22 cellular contexts compared by ENCODE assay signal in genomic region chr1:175217674-175218073, GRCh38. TPM values are rescaled to one million over a fixed set of nuclear protein-coding genes. Genes with fewer than 3 reads are reported as not detected.
DNase-seq lines count a peak whose midpoint lies in the region; ATAC-seq, FAIRE-seq and TF ChIP-seq lines count a peak whose summit lies in the region.
"Had no signal": no experiment of that assay in that cellular context is flagged by ENCODE, and none has a peak within 500 bp of the region (broad histone marks: within the 10 kb centered on the region; RNA-seq: fewer than 3 reads in every experiment).

No MANE protein-coding gene starts in this region.

- H3K9ac ChIP-seq in OCI-LY1 (ENCODE audit: low read length) = no peak overlapping the region
- H3K9ac ChIP-seq: SK-N-SH had no signal

- H3K36me3 Mint-ChIP-seq in memory B cell = no peaks in the 10 kb centered on the region
- H3K36me3 Mint-ChIP-seq: CD4-positive, alpha-beta memory T cell had no signal

- DNase-seq in memory B cell (ENCODE audit: low spot score in 2 of 2) (no peak), osteoblast (ENCODE audit: insufficient read length, low spot score, missing footprints) (no peak), pancreas (no peak), cerebellum (ENCODE audit: low spot score) (no peak)
- DNase-seq in stimulated activated CD8-positive, alpha-beta memory T cell treated with anti-CD3 and anti-CD28 coated beads, Interleukin-4, amount 100 ng/mL, for 48 hours = no peak
- DNase-seq: activated CD4-positive, CD25-positive, alpha-beta regulatory T cell; activated CD8-positive, alpha-beta T cell treated with anti-CD3 and anti-CD28 coated beads for 36 hours; activated gamma-delta T cell; amniotic stem cell; CD4-positive, alpha-beta memory T cell; NCI-H1930; nucleus accumbens; retina; SK-N-SH; stimulated activated CD4-positive, alpha-beta T cell treated with anti-CD3 and anti-CD28 coated beads, Interleukin-4, amount 100 ng/mL, for 1 hour; thyroid gland had no signal

- no peaks in the 10 kb centered on the region for H4K20me1 ChIP-seq in OCI-LY1 (ENCODE audit: insufficient read depth, low read length)
- H4K20me1 ChIP-seq in osteoblast (ENCODE audit: insufficient read depth, low read length) = no peaks in the 10 kb centered on the region

- H3K79me2 ChIP-seq in OCI-LY1 (ENCODE audit: insufficient read depth, low read length) (no peaks in the 10 kb centered on the region), osteoblast (ENCODE audit: insufficient read depth, low read length) (no peaks in the 10 kb centered on the region)

- H3K9me2 ChIP-seq in OCI-LY1 (ENCODE audit: low read depth, low read length) = no peaks in the 10 kb centered on the region
- H3K9me2 ChIP-seq: SK-N-SH had no signal

- TF ChIP-seq CTCF in OCI-LY1 (IDR thresholded peaks at IDR 0.05; ENCODE audit: low read length) (no peak), osteoblast (IDR thresholded peaks at IDR 0.05; ENCODE audit: extremely low read depth, low read depth, low read length) (no peak), pancreas (IDR thresholded peaks at IDR 0.05) (no peak)

- H3K4me3 Mint-ChIP-seq in memory B cell = peak overlapping the region; percentile 54
- H3K4me3 Mint-ChIP-seq: activated CD8-positive, alpha-beta T cell treated with anti-CD3 and anti-CD28 coated beads for 36 hours; CD4-positive, alpha-beta memory T cell; stimulated activated naive CD8-positive, alpha-beta T cell treated with anti-CD3 and anti-CD28 coated beads, Interleukin-15, Interleukin-2, amounts not matched to agents 100 ng/mL and 50 ng/mL, for 24 hours had no signal

- H3K27ac Mint-ChIP-seq in memory B cell = peak overlapping the region; percentile 54
- H3K27ac Mint-ChIP-seq: activated CD8-positive, alpha-beta T cell treated with anti-CD3 and anti-CD28 coated beads for 36 hours; CD4-positive, alpha-beta memory T cell; stimulated activated naive CD8-positive, alpha-beta T cell treated with anti-CD3 and anti-CD28 coated beads, Interleukin-15, Interleukin-2, amounts not matched to agents 100 ng/mL and 50 ng/mL, for 24 hours had no signal

- peak overlapping the region; percentile 39 for H3K27ac ChIP-seq in OCI-LY1 (ENCODE audit: low read depth, low read length, poor library complexity, severe bottlenecking)
- H3K27ac ChIP-seq in osteoblast (ENCODE audit: low read depth, low read length) = no peak overlapping the region
- H3K27ac ChIP-seq in pancreas = no peak overlapping the region
- H3K27ac ChIP-seq: RWPE1, thyroid gland had no signal

- H2AFZ ChIP-seq in OCI-LY1 (ENCODE audit: low read length) (no peak overlapping the region), osteoblast (ENCODE audit: low read length) (no peak overlapping the region)

- H3K9me3 ChIP-seq in OCI-LY1 (ENCODE audit: low read length) (no peaks in the 10 kb centered on the region), osteoblast (ENCODE audit: low read depth, low read length) (no peaks in the 10 kb centered on the region), pancreas (no peaks in the 10 kb centered on the region)
- H3K9me3 ChIP-seq: thyroid gland had no signal

- intact Hi-C loops in pancreas (cut with DNase I) = no loop called here

- H3K4me2 ChIP-seq in OCI-LY1 (ENCODE audit: low read length) = peak overlapping the region; percentile 19; the same call in 1 of the 2 replicates
- H3K4me2 ChIP-seq in osteoblast (ENCODE audit: insufficient read depth, low read length) = no peak overlapping the region
- H3K4me2 ChIP-seq: SK-N-SH had no signal

- WGBS in pancreas, 2 donors = 70 to 71% methylated on average over 4 of the region's 4 CpGs

- H3K27me3 ChIP-seq in OCI-LY1 (ENCODE audit: insufficient read depth, low read length) (no peaks in the 10 kb centered on the region), osteoblast (ENCODE audit: insufficient read depth, low read length) (no peaks in the 10 kb centered on the region), pancreas (no peaks in the 10 kb centered on the region)
- H3K27me3 ChIP-seq: thyroid gland had no signal

- peaks cover 24% of the 10 kb centered on the region for H3K4me1 ChIP-seq in OCI-LY1 (ENCODE audit: insufficient read depth, low read length, severe bottlenecking)
- H3K4me1 ChIP-seq in osteoblast (ENCODE audit: insufficient read depth, low read length) = no peaks in the 10 kb centered on the region
- H3K4me1 ChIP-seq in pancreas = no peaks in the 10 kb centered on the region

- H3K4me1 Mint-ChIP-seq in memory B cell = peaks cover 37% of the 10 kb centered on the region

- ATAC-seq in GM18861 (IDR thresholded peaks at IDR 0.05; ENCODE audit: unreplicated experiment) (peak; percentile 50), HG02798 (IDR thresholded peaks at IDR 0.05; ENCODE audit: poor library complexity, unreplicated experiment) (peak; percentile 46), memory B cell (ENCODE audit: low read depth) (peak; percentile 29), pancreas (no peak)
- ATAC-seq: activated CD8-positive, alpha-beta T cell treated with anti-CD3 and anti-CD28 coated beads for 36 hours had no signal

- no peaks in the 10 kb centered on the region for H3K27me3 Mint-ChIP-seq in memory B cell
- H3K27me3 Mint-ChIP-seq: activated CD8-positive, alpha-beta T cell treated with anti-CD3 and anti-CD28 coated beads for 36 hours; CD4-positive, alpha-beta memory T cell; stimulated activated naive CD8-positive, alpha-beta T cell treated with anti-CD3 and anti-CD28 coated beads, Interleukin-15, Interleukin-2, amounts not matched to agents 100 ng/mL and 50 ng/mL, for 24 hours had no signal

- FAIRE-seq in pancreas (lab: Jason Lieb, UNC) = no peak
- FAIRE-seq: bronchial epithelial cell had no signal

- H3K4me3 ChIP-seq in OCI-LY1 (ENCODE audit: low read depth, low read length, poor library complexity, severe bottlenecking) (no peak overlapping the region), osteoblast (ENCODE audit: insufficient read depth, low read length) (no peak overlapping the region), pancreas (no peak overlapping the region)
- H3K4me3 ChIP-seq: thyroid gland had no signal

- H3K36me3 ChIP-seq in OCI-LY1 (ENCODE audit: insufficient read depth, low read length) (no peaks in the 10 kb centered on the region), osteoblast (ENCODE audit: insufficient read depth, low read length) (no peaks in the 10 kb centered on the region), pancreas (no peaks in the 10 kb centered on the region)
- H3K36me3 ChIP-seq: thyroid gland had no signal

- no peaks in the 10 kb centered on the region for H3F3A ChIP-seq in OCI-LY1 (ENCODE audit: insufficient read depth, low read length)

- peaks cover 2% of the 10 kb centered on the region for H3K9me3 Mint-ChIP-seq in memory B cell
- H3K9me3 Mint-ChIP-seq: activated CD8-positive, alpha-beta T cell treated with anti-CD3 and anti-CD28 coated beads for 36 hours; CD4-positive, alpha-beta memory T cell; stimulated activated naive CD8-positive, alpha-beta T cell treated with anti-CD3 and anti-CD28 coated beads, Interleukin-15, Interleukin-2, amounts not matched to agents 100 ng/mL and 50 ng/mL, for 24 hours had no signal

RNA-seq across cellular contexts. Expression of gene KIAA0040, which starts 25.1 kb away (rescaled TPM):
- total RNA-seq in osteoblast (0.59 and 1.1 TPM in 2 replicates), pancreas (10 to 100 TPM; 15.5 to 34.2 (median 20.7) TPM), cerebellum (1.00 TPM)
- polyA plus RNA-seq in pancreas = 10 to 100 TPM in 1 of 2 donors, 1 to 10 TPM in 1; 8.4 to 11.6 TPM

Comparison
In these comparisons a context has a peak if more than half of its experiments do, and no peak if none do; other contexts are left out.
1. ATAC-seq: peak in GM18861 (single experiment), HG02798 (single experiment) and memory B cell (single experiment); none in pancreas (0 of 4).